In genomic region chr2:191245046-191245868, GRCh38 we compare ENCODE assay signal across 8 cellular contexts. TPM values are rescaled to one million over a fixed set of nuclear protein-coding genes. Genes with fewer than 3 reads are reported as not detected.
A peak's percentile ranks its signal among the peaks of the same experiment; 100 is the strongest.
DNase-seq lines count a peak whose midpoint lies in the region; ATAC-seq and TF ChIP-seq lines count a peak whose summit lies in the region.

MYO1B (plus strand) TSS chr2:191245404; CDS start chr2:191276896, 31,492 bp downstream.

- intact Hi-C loops in head of caudate nucleus (cut with DNase I), result no loop called here
- intact Hi-C loops in posterior cingulate gyrus (cut with DNase I), result no loop called here

- peak; percentile 4 to 27 (median 10) for DNase-seq in CD4-positive, CD25-positive, alpha-beta regulatory T cell
- DNase-seq in GM20000 (ENCODE audit: low spot score) (peak; percentile 63), RPMI7951 (ENCODE audit: low read depth) (peak; percentile 87), head of caudate nucleus (peak in 37 of 42 donors; percentile 7 to 72 (median 33)), posterior cingulate gyrus (peak in 8 of 10 donors; percentile 12 to 88 (median 38)), middle frontal gyrus (ENCODE audit: extremely low spot score, low spot score) (no peak)
- DNase-seq in activated naive CD4-positive, alpha-beta T cell treated with anti-CD3 and anti-CD28 coated beads, Interleukin-2, amount 10 ng/mL, durations not matched to agents 7 days and 5 days, result peak; percentile 64

- H3K27me3 Mint-ChIP-seq in CD4-positive, CD25-positive, alpha-beta regulatory T cell, result peaks cover 59% of the 10 kb centered on the region
- peaks cover 4% of the 10 kb centered on the region for H3K27me3 Mint-ChIP-seq in IgD-negative memory B cell
- H3K27me3 Mint-ChIP-seq in activated naive CD4-positive, alpha-beta T cell treated with anti-CD3 and anti-CD28 coated beads, Interleukin-2, amount 10 ng/mL, durations not matched to agents 7 days and 5 days, result peaks cover 23% of the 10 kb centered on the region

- TF ChIP-seq CTCF in GM20000 (IDR thresholded peaks at IDR 0.05; ENCODE audit: extremely low read depth, missing control alignments), result no peak

- H3K9me3 ChIP-seq in CD4-positive, CD25-positive, alpha-beta regulatory T cell (ENCODE audit: control insufficient read depth in 2 of 2, low read length in 2 of 2), result peaks cover 0 to 9% of the 10 kb centered on the region in 2 experiments

- CTCF ChIA-PET in activated naive CD4-positive, alpha-beta T cell treated with anti-CD3 and anti-CD28 coated beads, Interleukin-2, amount 10 ng/mL, durations not matched to agents 7 days and 5 days (lab: Charles Lee), result interaction anchor here (1.5 kb wide), 1 partner anchor 39 kb away, joined by 3 read pairs; no protein-coding TSS in a partner anchor

- no peaks in the 10 kb centered on the region for H3K36me3 Mint-ChIP-seq in CD4-positive, CD25-positive, alpha-beta regulatory T cell
- no peaks in the 10 kb centered on the region for H3K36me3 Mint-ChIP-seq in IgD-negative memory B cell
- peaks cover 3% of the 10 kb centered on the region for H3K36me3 Mint-ChIP-seq in activated naive CD4-positive, alpha-beta T cell treated with anti-CD3 and anti-CD28 coated beads, Interleukin-2, amount 10 ng/mL, durations not matched to agents 7 days and 5 days

- no peak within 1 kb of the TSS for H3K27ac Mint-ChIP-seq in CD4-positive, CD25-positive, alpha-beta regulatory T cell
- no peak within 1 kb of the TSS for H3K27ac Mint-ChIP-seq in IgD-negative memory B cell
- H3K27ac Mint-ChIP-seq in activated naive CD4-positive, alpha-beta T cell treated with anti-CD3 and anti-CD28 coated beads, Interleukin-2, amount 10 ng/mL, durations not matched to agents 7 days and 5 days, result no peak within 1 kb of the TSS

- peaks cover 0 to 6% (median 0%) of the 10 kb centered on the region in 7 donors for H3K9me3 Mint-ChIP-seq in CD4-positive, CD25-positive, alpha-beta regulatory T cell
- no peaks in the 10 kb centered on the region for H3K9me3 Mint-ChIP-seq in IgD-negative memory B cell
- H3K9me3 Mint-ChIP-seq in activated naive CD4-positive, alpha-beta T cell treated with anti-CD3 and anti-CD28 coated beads, Interleukin-2, amount 10 ng/mL, durations not matched to agents 7 days and 5 days, result no peaks in the 10 kb centered on the region

- H3K4me3 Mint-ChIP-seq in CD4-positive, CD25-positive, alpha-beta regulatory T cell, result peak within 1 kb of the TSS in 3 of 4 donors; percentile 48 to 80 (median 70)
- peak within 1 kb of the TSS; percentile 75 to 93 (median 80) for H3K4me3 Mint-ChIP-seq in IgD-negative memory B cell
- H3K4me3 Mint-ChIP-seq in activated naive CD4-positive, alpha-beta T cell treated with anti-CD3 and anti-CD28 coated beads, Interleukin-2, amount 10 ng/mL, durations not matched to agents 7 days and 5 days, result peak within 1 kb of the TSS; percentile 81

- peak; percentile 38 to 45 for ATAC-seq in CD4-positive, CD25-positive, alpha-beta regulatory T cell (ENCODE audit: low read depth in 2 of 2)

- H3K36me3 ChIP-seq in CD4-positive, CD25-positive, alpha-beta regulatory T cell (ENCODE audit: control insufficient read depth, insufficient read depth, low read length), result no peaks in the 10 kb centered on the region

- peaks cover 16% of the 10 kb centered on the region for H3K4me1 ChIP-seq in CD4-positive, CD25-positive, alpha-beta regulatory T cell (ENCODE audit: control insufficient read depth, insufficient read depth, low read length, poor library complexity, severe bottlenecking)

- H3K27ac ChIP-seq in CD4-positive, CD25-positive, alpha-beta regulatory T cell (ENCODE audit: insufficient read depth, low read length, poor library complexity, severe bottlenecking), result no peak within 1 kb of the TSS

- peaks cover 38% of the 10 kb centered on the region for H3K27me3 ChIP-seq in CD4-positive, CD25-positive, alpha-beta regulatory T cell (ENCODE audit: control insufficient read depth, insufficient read depth, low read length)

- peaks cover 0 to 9% (median 3%) of the 10 kb centered on the region in 4 donors for H3K4me1 Mint-ChIP-seq in CD4-positive, CD25-positive, alpha-beta regulatory T cell
- H3K4me1 Mint-ChIP-seq in IgD-negative memory B cell, result peaks cover 0 to 13% (median 2%) of the 10 kb centered on the region in 3 donors
- peaks cover 12% of the 10 kb centered on the region for H3K4me1 Mint-ChIP-seq in activated naive CD4-positive, alpha-beta T cell treated with anti-CD3 and anti-CD28 coated beads, Interleukin-2, amount 10 ng/mL, durations not matched to agents 7 days and 5 days

- H3K4me3 ChIP-seq in CD4-positive, CD25-positive, alpha-beta regulatory T cell (ENCODE audit: low read depth, low read length), result no peak within 1 kb of the TSS

RNA-seq across cellular contexts. Expression of gene MYO1B, which starts in this region (rescaled TPM):
- total RNA-seq in CD4-positive, CD25-positive, alpha-beta regulatory T cell, result not detected
- not detected for polyA plus RNA-seq in CD4-positive, CD25-positive, alpha-beta regulatory T cell
- 2.0 TPM for polyA plus RNA-seq in IgD-negative memory B cell
- 173 and 185 TPM in 2 replicates for total RNA-seq in RPMI7951 (2014; rRNA removed; shearing (Covaris generic))

Comparison
In these comparisons a context has a peak if more than half of its experiments do, and no peak if none do; other contexts are left out.
1. RNA of gene MYO1B (total RNA-seq): 173 to 185 TPM in RPMI7951; not detected in CD4-positive, CD25-positive, alpha-beta regulatory T cell (single experiment); every median in the first group is over 100 times any median in the second.
2. Peak in DNase-seq and ATAC-seq in CD4-positive, CD25-positive, alpha-beta regulatory T cell; RNA of the gene not detected or under 1 TPM.
3. Peak in every context shown above with its lines, with median percentiles within 50 percentile points of each other: H3K4me3 Mint-ChIP-seq.